ENCODE assay signal across 1 cellular context in the genomic region with DNA sequence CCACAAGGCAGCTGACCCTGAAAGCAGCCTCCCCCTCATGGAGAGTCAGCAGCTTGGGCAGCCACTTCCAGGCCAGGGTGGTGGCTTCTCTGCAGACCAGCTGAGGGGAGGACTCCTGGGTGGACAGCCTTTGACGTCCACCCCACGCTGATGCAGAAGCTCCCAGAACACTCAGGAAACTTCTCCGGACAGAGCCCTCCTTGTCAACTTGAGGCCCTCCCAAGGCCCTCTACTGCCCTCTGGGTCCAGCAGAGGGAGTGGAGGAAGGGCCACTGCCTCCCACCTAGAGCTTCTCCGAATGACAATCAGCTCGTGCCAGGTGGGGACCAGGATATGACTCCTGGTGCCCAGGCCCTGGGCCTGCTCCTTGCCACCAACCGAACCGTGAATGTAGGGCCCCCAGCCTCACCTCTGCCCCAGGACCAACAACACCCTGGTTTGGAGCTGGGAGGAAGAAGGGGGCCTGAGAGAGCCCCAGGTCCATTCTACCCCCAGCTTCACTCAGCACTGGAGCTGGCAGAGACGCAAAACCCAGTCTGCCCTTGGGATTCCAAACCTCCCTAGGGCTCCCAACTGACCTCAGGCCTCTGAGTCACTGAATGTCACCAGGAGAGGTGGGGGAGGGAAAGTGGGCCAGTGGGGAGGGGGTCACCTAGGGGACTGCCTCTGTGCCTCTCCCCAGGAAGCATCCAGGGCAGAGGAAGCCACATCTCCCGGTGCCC.
TF ChIP-seq lines count a peak whose summit lies in the region.

No MANE protein-coding gene starts in this region.

TF ChIP-seq in HepG2, 621 proteins besides CTCF, POLR2A, EP300 and RAD21 (continued from another document and continues in another):
- TF ChIP-seq ZNF839 (CRISPR knock-in tag; IDR thresholded peaks at IDR 0.05; ENCODE audit: borderline replicate concordance): 0 out of 2 replicates have a peak, but pooled peaks have one; percentile 35
- TF ChIP-seq MEIS2 (CRISPR knock-in tag; IDR thresholded peaks at IDR 0.05): peak; percentile 50; the same call in 1 of the 2 replicates
- TF ChIP-seq RFX3 (CRISPR knock-in tag; IDR thresholded peaks at IDR 0.05): no peak
- no peak for TF ChIP-seq MXI1 (IDR thresholded peaks at IDR 0.05; ENCODE audit: borderline replicate concordance, low read depth, low read length)
- TF ChIP-seq U2AF2 (IDR thresholded peaks at IDR 0.05; ENCODE audit: low read depth, low read length): no peak
- no peak for TF ChIP-seq ZNF776 (CRISPR knock-in tag; IDR thresholded peaks at IDR 0.05)
- TF ChIP-seq LCORL (IDR thresholded peaks at IDR 0.05): no peak
- TF ChIP-seq LCORL (CRISPR knock-in tag; IDR thresholded peaks at IDR 0.05): peak; percentile 73
- TF ChIP-seq PRMT3 (CRISPR knock-in tag; IDR thresholded peaks at IDR 0.05; ENCODE audit: borderline replicate concordance, low read depth): no peak
- no peak for TF ChIP-seq ZNF350 (CRISPR knock-in tag; IDR thresholded peaks at IDR 0.05; ENCODE audit: borderline replicate concordance, low read depth)
- TF ChIP-seq, protein P1, sequence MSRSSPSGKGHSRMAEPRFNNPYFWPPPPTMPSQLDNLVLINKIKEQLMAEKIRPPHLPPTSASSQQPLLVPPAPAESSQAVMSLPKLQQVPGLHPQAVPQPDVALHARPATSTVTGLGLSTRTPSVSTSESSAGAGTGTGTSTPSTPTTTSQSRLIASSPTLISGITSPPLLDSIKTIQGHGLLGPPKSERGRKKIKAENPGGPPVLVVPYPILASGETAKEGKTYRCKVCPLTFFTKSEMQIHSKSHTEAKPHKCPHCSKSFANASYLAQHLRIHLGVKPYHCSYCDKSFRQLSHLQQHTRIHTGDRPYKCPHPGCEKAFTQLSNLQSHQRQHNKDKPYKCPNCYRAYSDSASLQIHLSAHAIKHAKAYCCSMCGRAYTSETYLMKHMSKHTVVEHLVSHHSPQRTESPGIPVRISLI (CRISPR knock-in tag; IDR thresholded peaks at IDR 0.05; ENCODE audit: borderline replicate concordance): no peak
- TF ChIP-seq HMG20A (CRISPR knock-in tag; IDR thresholded peaks at IDR 0.05; ENCODE audit: borderline replicate concordance): no peak; the same call in 1 of the 2 replicates
- 0 out of 2 replicates have a peak, but pooled peaks have one; percentile 33 for TF ChIP-seq ZNF556 (CRISPR knock-in tag; IDR thresholded peaks at IDR 0.05; ENCODE audit: borderline replicate concordance)
- TF ChIP-seq, protein P2, sequence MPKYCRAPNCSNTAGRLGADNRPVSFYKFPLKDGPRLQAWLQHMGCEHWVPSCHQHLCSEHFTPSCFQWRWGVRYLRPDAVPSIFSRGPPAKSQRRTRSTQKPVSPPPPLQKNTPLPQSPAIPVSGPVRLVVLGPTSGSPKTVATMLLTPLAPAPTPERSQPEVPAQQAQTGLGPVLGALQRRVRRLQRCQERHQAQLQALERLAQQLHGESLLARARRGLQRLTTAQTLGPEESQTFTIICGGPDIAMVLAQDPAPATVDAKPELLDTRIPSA (CRISPR knock-in tag; IDR thresholded peaks at IDR 0.05; ENCODE audit: borderline replicate concordance): no peak
- no peak for TF ChIP-seq KAT7 (CRISPR knock-in tag; IDR thresholded peaks at IDR 0.05; ENCODE audit: borderline replicate concordance)
- 0 out of 2 replicates have a peak, but pooled peaks have one; percentile 47 for TF ChIP-seq ZNF484 (CRISPR knock-in tag; IDR thresholded peaks at IDR 0.05; ENCODE audit: borderline replicate concordance, low read depth)
- TF ChIP-seq, protein P3, sequence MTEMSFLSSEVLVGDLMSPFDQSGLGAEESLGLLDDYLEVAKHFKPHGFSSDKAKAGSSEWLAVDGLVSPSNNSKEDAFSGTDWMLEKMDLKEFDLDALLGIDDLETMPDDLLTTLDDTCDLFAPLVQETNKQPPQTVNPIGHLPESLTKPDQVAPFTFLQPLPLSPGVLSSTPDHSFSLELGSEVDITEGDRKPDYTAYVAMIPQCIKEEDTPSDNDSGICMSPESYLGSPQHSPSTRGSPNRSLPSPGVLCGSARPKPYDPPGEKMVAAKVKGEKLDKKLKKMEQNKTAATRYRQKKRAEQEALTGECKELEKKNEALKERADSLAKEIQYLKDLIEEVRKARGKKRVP (CRISPR knock-in tag; IDR thresholded peaks at IDR 0.05): no peak
- TF ChIP-seq, protein P4, sequence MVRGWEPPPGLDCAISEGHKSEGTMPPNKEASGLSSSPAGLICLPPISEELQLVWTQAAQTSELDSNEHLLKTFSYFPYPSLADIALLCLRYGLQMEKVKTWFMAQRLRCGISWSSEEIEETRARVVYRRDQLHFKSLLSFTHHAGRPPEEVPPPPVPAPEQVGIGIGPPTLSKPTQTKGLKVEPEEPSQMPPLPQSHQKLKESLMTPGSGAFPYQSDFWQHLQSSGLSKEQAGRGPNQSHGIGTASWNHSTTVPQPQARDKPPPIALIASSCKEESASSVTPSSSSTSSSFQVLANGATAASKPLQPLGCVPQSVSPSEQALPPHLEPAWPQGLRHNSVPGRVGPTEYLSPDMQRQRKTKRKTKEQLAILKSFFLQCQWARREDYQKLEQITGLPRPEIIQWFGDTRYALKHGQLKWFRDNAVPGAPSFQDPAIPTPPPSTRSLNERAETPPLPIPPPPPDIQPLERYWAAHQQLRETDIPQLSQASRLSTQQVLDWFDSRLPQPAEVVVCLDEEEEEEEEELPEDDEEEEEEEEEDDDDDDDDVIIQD (CRISPR knock-in tag; IDR thresholded peaks at IDR 0.05; ENCODE audit: low read depth): no peak
- TF ChIP-seq NR2F6 (IDR thresholded peaks at IDR 0.05): peak; percentile 19; the same call in 1 of the 2 replicates
- TF ChIP-seq NR2F6 (CRISPR knock-in tag; IDR thresholded peaks at IDR 0.05): peak; percentile 46; the same call in 1 of the 2 replicates
- TF ChIP-seq RBM39 (IDR thresholded peaks at IDR 0.05; ENCODE audit: low read depth, low read length, poor library complexity, severe bottlenecking): peak; percentile 19
- TF ChIP-seq, protein P5, sequence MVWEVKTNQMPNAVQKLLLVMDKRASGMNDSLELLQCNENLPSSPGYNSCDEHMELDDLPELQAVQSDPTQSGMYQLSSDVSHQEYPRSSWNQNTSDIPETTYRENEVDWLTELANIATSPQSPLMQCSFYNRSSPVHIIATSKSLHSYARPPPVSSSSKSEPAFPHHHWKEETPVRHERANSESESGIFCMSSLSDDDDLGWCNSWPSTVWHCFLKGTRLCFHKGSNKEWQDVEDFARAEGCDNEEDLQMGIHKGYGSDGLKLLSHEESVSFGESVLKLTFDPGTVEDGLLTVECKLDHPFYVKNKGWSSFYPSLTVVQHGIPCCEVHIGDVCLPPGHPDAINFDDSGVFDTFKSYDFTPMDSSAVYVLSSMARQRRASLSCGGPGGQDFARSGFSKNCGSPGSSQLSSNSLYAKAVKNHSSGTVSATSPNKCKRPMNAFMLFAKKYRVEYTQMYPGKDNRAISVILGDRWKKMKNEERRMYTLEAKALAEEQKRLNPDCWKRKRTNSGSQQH (CRISPR knock-in tag; IDR thresholded peaks at IDR 0.05; ENCODE audit: low read depth): no peak
- TF ChIP-seq YY1 (IDR thresholded peaks at IDR 0.05; ENCODE audit: insufficient read depth, insufficient replicate concordance, low read depth, low read length): peak; percentile 15
- TF ChIP-seq NCOA5 (CRISPR knock-in tag; IDR thresholded peaks at IDR 0.05): no peak
- TF ChIP-seq SP4 (CRISPR knock-in tag; IDR thresholded peaks at IDR 0.05): peak; percentile 61; the same call in 1 of the 2 replicates
- TF ChIP-seq ZNF335 (CRISPR knock-in tag; IDR thresholded peaks at IDR 0.05): 0 out of 2 replicates have a peak, but pooled peaks have one; percentile 7
- TF ChIP-seq, protein P6, sequence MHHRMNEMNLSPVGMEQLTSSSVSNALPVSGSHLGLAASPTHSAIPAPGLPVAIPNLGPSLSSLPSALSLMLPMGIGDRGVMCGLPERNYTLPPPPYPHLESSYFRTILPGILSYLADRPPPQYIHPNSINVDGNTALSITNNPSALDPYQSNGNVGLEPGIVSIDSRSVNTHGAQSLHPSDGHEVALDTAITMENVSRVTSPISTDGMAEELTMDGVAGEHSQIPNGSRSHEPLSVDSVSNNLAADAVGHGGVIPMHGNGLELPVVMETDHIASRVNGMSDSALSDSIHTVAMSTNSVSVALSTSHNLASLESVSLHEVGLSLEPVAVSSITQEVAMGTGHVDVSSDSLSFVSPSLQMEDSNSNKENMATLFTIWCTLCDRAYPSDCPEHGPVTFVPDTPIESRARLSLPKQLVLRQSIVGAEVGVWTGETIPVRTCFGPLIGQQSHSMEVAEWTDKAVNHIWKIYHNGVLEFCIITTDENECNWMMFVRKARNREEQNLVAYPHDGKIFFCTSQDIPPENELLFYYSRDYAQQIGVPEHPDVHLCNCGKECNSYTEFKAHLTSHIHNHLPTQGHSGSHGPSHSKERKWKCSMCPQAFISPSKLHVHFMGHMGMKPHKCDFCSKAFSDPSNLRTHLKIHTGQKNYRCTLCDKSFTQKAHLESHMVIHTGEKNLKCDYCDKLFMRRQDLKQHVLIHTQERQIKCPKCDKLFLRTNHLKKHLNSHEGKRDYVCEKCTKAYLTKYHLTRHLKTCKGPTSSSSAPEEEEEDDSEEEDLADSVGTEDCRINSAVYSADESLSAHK (CRISPR knock-in tag; IDR thresholded peaks at IDR 0.05; ENCODE audit: borderline replicate concordance): no peak
- TF ChIP-seq ZNF256 (CRISPR knock-in tag; conservative IDR thresholded peaks at IDR 0.05): 0 out of 2 replicates have a peak, but pooled peaks have one; percentile 37
- 0 out of 2 replicates have a peak, but pooled peaks have one; percentile 41 for TF ChIP-seq ZNF431 (CRISPR knock-in tag; IDR thresholded peaks at IDR 0.05; ENCODE audit: borderline replicate concordance, low read depth)
- TF ChIP-seq ZNF652 (CRISPR knock-in tag; IDR thresholded peaks at IDR 0.05; ENCODE audit: borderline replicate concordance, low read depth): no peak
- TF ChIP-seq GLI4 (CRISPR knock-in tag; IDR thresholded peaks at IDR 0.05; ENCODE audit: borderline replicate concordance): no peak; the same call in 1 of the 2 replicates
- TF ChIP-seq, protein P7, sequence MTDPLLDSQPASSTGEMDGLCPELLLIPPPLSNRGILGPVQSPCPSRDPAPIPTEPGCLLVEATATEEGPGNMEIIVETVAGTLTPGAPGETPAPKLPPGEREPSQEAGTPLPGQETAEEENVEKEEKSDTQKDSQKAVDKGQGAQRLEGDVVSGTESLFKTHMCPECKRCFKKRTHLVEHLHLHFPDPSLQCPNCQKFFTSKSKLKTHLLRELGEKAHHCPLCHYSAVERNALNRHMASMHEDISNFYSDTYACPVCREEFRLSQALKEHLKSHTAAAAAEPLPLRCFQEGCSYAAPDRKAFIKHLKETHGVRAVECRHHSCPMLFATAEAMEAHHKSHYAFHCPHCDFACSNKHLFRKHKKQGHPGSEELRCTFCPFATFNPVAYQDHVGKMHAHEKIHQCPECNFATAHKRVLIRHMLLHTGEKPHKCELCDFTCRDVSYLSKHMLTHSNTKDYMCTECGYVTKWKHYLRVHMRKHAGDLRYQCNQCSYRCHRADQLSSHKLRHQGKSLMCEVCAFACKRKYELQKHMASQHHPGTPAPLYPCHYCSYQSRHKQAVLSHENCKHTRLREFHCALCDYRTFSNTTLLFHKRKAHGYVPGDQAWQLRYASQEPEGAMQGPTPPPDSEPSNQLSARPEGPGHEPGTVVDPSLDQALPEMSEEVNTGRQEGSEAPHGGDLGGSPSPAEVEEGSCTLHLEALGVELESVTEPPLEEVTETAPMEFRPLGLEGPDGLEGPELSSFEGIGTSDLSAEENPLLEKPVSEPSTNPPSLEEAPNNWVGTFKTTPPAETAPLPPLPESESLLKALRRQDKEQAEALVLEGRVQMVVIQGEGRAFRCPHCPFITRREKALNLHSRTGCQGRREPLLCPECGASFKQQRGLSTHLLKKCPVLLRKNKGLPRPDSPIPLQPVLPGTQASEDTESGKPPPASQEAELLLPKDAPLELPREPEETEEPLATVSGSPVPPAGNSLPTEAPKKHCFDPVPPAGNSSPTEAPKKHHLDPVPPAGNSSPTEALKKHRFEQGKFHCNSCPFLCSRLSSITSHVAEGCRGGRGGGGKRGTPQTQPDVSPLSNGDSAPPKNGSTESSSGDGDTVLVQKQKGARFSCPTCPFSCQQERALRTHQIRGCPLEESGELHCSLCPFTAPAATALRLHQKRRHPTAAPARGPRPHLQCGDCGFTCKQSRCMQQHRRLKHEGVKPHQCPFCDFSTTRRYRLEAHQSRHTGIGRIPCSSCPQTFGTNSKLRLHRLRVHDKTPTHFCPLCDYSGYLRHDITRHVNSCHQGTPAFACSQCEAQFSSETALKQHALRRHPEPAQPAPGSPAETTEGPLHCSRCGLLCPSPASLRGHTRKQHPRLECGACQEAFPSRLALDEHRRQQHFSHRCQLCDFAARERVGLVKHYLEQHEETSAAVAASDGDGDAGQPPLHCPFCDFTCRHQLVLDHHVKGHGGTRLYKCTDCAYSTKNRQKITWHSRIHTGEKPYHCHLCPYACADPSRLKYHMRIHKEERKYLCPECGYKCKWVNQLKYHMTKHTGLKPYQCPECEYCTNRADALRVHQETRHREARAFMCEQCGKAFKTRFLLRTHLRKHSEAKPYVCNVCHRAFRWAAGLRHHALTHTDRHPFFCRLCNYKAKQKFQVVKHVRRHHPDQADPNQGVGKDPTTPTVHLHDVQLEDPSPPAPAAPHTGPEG (CRISPR knock-in tag; IDR thresholded peaks at IDR 0.05): no peak
- TF ChIP-seq PLRG1 (conservative IDR thresholded peaks at IDR 0.05): no peak
- peak; percentile 4; the same call in 1 of the 2 replicates for TF ChIP-seq FOXA3 (CRISPR knock-in tag; IDR thresholded peaks at IDR 0.05)
- TF ChIP-seq ZNF205 (CRISPR knock-in tag; IDR thresholded peaks at IDR 0.05): no peak
- TF ChIP-seq GATAD2A (CRISPR knock-in tag; IDR thresholded peaks at IDR 0.05): peak; percentile 26; the same call in 1 of the 2 replicates
- TF ChIP-seq, protein P8, sequence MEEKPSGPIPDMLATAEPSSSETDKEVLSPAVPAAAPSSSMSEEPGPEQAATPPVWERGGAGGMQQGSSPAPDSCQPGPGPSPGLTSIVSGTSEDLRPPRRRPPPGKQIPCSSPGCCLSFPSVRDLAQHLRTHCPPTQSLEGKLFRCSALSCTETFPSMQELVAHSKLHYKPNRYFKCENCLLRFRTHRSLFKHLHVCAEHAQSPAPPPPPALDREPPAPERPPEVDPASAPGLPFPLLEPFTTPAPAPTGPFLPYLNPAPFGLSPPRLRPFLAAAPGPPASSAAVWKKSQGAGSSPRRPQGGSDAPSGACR (CRISPR knock-in tag; IDR thresholded peaks at IDR 0.05): 0 out of 2 replicates have a peak, but pooled peaks have one; percentile 46
- no peak for TF ChIP-seq ATRX (CRISPR knock-in tag; IDR thresholded peaks at IDR 0.05; ENCODE audit: borderline replicate concordance)
- TF ChIP-seq SOX6 (IDR thresholded peaks at IDR 0.05): no peak
- 0 out of 2 replicates have a peak, but pooled peaks have one; percentile 24 for TF ChIP-seq SOX6 (CRISPR knock-in tag; IDR thresholded peaks at IDR 0.05)
- TF ChIP-seq, protein P9, sequence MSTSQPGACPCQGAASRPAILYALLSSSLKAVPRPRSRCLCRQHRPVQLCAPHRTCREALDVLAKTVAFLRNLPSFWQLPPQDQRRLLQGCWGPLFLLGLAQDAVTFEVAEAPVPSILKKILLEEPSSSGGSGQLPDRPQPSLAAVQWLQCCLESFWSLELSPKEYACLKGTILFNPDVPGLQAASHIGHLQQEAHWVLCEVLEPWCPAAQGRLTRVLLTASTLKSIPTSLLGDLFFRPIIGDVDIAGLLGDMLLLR (CRISPR knock-in tag; IDR thresholded peaks at IDR 0.05): no peak
- TF ChIP-seq, protein P10, sequence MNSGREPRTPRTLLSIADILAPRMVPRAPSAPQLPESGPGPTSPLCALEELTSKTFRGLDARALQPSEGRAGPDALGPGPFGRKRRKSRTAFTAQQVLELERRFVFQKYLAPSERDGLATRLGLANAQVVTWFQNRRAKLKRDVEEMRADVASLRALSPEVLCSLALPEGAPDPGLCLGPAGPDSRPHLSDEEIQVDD (CRISPR knock-in tag; IDR thresholded peaks at IDR 0.05; ENCODE audit: borderline replicate concordance): no peak
- TF ChIP-seq ZNF644 (CRISPR knock-in tag; IDR thresholded peaks at IDR 0.05; ENCODE audit: low read depth): no peak
- no peak for TF ChIP-seq MTF2 (CRISPR knock-in tag; IDR thresholded peaks at IDR 0.05; ENCODE audit: borderline replicate concordance)
- no peak for TF ChIP-seq IKZF1 (IDR thresholded peaks at IDR 0.05)
